ENCODE assay signal across 9 cellular contexts in the genomic region with DNA sequence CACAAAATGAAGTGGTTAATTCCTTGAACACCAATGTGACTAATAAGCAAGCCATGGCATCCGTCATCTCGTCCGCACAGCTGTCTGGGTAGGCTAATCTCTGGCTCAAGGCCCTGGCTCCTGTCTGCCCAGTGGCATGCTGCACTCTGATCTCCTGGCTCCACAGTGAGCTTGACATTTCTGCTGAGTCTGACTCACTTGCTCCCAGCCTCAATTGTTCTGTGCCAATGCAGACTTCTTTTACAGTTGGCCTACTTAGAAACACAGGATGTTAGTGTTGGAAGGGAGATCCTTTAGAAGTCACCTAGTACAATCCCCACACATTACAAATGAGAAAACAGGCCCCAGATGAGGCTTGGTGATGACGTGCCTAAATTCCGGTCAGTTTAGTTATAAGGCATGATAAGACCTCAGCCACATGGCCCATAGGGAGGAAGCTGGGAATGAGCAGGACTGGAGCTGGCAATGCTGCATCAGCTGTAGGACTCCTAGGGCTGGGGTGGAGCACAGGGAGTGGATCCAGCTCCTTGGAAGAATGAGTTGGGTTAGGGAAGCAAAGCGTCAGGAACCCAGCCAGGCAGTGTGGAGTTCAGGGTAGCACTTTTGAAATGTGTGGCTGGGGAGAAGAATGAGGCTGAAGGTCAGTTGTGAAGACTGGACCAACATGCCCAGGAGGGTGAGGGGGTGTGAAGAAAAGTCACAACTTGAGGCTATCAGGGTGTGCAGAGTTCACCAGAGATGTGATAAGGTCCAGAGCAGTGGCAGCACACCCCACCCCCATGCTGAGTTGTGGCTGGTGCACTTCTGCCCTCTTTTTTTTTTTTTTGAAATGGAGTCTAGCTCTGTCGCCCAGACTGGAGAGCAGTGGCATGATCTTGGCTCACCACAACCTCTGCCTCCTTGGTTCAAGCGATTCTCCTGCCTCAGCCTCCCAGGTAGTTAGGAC.
DNase-seq lines count a peak whose midpoint lies in the region; ATAC-seq and TF ChIP-seq lines count a peak whose summit lies in the region.
"Had no signal": no experiment of that assay in that cellular context is flagged by ENCODE, and none has a peak within 500 bp of the region (broad histone marks: within the 10 kb centered on the region; RNA-seq: fewer than 3 reads in every experiment).

No MANE protein-coding gene starts in this region.

- DNase-seq in HFFc6 (peak; percentile 99), astrocyte of the hippocampus (ENCODE audit: low read depth, low spot score) (peak; percentile 99), hepatic stellate cell (ENCODE audit: low spot score) (peak; percentile 85), spleen (no peak), Kasumi-1 (lab: John Stamatoyannopoulos, UW) (no peak), T-helper 9 cell (no peak)
- no peak for DNase-seq in activated T-helper 1 cell treated with anti-CD3 and anti-CD28 coated beads, Interleukin-12 subunit alpha, Interleukin-12 subunit beta, Interleukin-2, Interleukin-4 antibody, amounts not matched to agents 30 ng/mL and 10 ng/mL and 1 ng/mL, durations not matched to agents 14 hours and 24 hours and 36 hours (ENCODE audit: low spot score)

- H3K36me3 Mint-ChIP-seq in HFFc6 (ENCODE audit: low read depth) = peaks cover 5% of the 10 kb centered on the region; the same call in 1 of the 2 replicates
- H3K36me3 Mint-ChIP-seq in activated T-helper 1 cell treated with anti-CD3 and anti-CD28 coated beads, Interleukin-12 subunit alpha, Interleukin-12 subunit beta, Interleukin-2, Interleukin-4 antibody, amounts not matched to agents 30 ng/mL and 10 ng/mL and 1 ng/mL, durations not matched to agents 14 hours and 24 hours and 36 hours (ENCODE audit: low read depth) = peaks cover 6% of the 10 kb centered on the region
- H3K36me3 Mint-ChIP-seq: activated naive CD4-positive, alpha-beta T cell treated with anti-CD3 and anti-CD28 coated beads, Interleukin-2, amount 50 U/mL, for 24 hours had no signal

- H3K4me1 Mint-ChIP-seq in HFFc6 (ENCODE audit: low read depth) = peaks cover 23% of the 10 kb centered on the region
- H3K4me1 Mint-ChIP-seq in activated T-helper 1 cell treated with anti-CD3 and anti-CD28 coated beads, Interleukin-12 subunit alpha, Interleukin-12 subunit beta, Interleukin-2, Interleukin-4 antibody, amounts not matched to agents 30 ng/mL and 10 ng/mL and 1 ng/mL, durations not matched to agents 14 hours and 24 hours and 36 hours (ENCODE audit: low read depth) = peaks cover 33% of the 10 kb centered on the region

- no peaks in the 10 kb centered on the region for H3K36me3 ChIP-seq in spleen

- peaks cover 0 to 54% (median 7%) of the 10 kb centered on the region in 6 donors for H3K4me1 ChIP-seq in spleen

- peak overlapping the region in 5 of 8 donors; percentile 5 to 39 (median 16) for H3K27ac ChIP-seq in spleen

- TF ChIP-seq POLR2A in spleen (IDR thresholded peaks at IDR 0.05) = no peak

- intact Hi-C loops in spleen (cut with DNase I; ENCODE audit: low total_unique reads) = no loop called here
- intact Hi-C loops in activated T-helper 1 cell treated with anti-CD3 and anti-CD28 coated beads, Interleukin-12 subunit alpha, Interleukin-12 subunit beta, Interleukin-2, Interleukin-4 antibody, amounts not matched to agents 30 ng/mL and 10 ng/mL and 1 ng/mL, durations not matched to agents 14 hours and 24 hours and 36 hours (cut with micrococcal nuclease) = loop anchor here (5.0 kb wide), 1 partner anchor 57 kb away; no protein-coding TSS in a partner anchor

- H3K4me3 Mint-ChIP-seq in HFFc6 = no peak overlapping the region
- no peak overlapping the region for H3K4me3 Mint-ChIP-seq in activated T-helper 1 cell treated with anti-CD3 and anti-CD28 coated beads, Interleukin-12 subunit alpha, Interleukin-12 subunit beta, Interleukin-2, Interleukin-4 antibody, amounts not matched to agents 30 ng/mL and 10 ng/mL and 1 ng/mL, durations not matched to agents 14 hours and 24 hours and 36 hours
- H3K4me3 Mint-ChIP-seq: activated naive CD4-positive, alpha-beta T cell treated with anti-CD3 and anti-CD28 coated beads, Interleukin-2, amount 50 U/mL, for 24 hours had no signal

- no peaks in the 10 kb centered on the region for H3K27me3 ChIP-seq in spleen (replicated peaks in 1 of 7)

- H3K4me3 ChIP-seq in spleen = no peak overlapping the region

- TF ChIP-seq CTCF in HFFc6 (IDR thresholded peaks at IDR 0.05) (no peak), spleen (IDR thresholded peaks at IDR 0.05 in 8 of 11, conservative IDR thresholded peaks at IDR 0.05 in 3 of 11) (no peak)

- no peak overlapping the region for H3K27ac Mint-ChIP-seq in HFFc6
- H3K27ac Mint-ChIP-seq in activated T-helper 1 cell treated with anti-CD3 and anti-CD28 coated beads, Interleukin-12 subunit alpha, Interleukin-12 subunit beta, Interleukin-2, Interleukin-4 antibody, amounts not matched to agents 30 ng/mL and 10 ng/mL and 1 ng/mL, durations not matched to agents 14 hours and 24 hours and 36 hours = no peak overlapping the region
- H3K27ac Mint-ChIP-seq: activated naive CD4-positive, alpha-beta T cell treated with anti-CD3 and anti-CD28 coated beads, Interleukin-2, amount 50 U/mL, for 24 hours had no signal

- H3K9me3 Mint-ChIP-seq in HFFc6 = no peaks in the 10 kb centered on the region
- peaks cover 4% of the 10 kb centered on the region for H3K9me3 Mint-ChIP-seq in activated T-helper 1 cell treated with anti-CD3 and anti-CD28 coated beads, Interleukin-12 subunit alpha, Interleukin-12 subunit beta, Interleukin-2, Interleukin-4 antibody, amounts not matched to agents 30 ng/mL and 10 ng/mL and 1 ng/mL, durations not matched to agents 14 hours and 24 hours and 36 hours
- H3K9me3 Mint-ChIP-seq: activated naive CD4-positive, alpha-beta T cell treated with anti-CD3 and anti-CD28 coated beads, Interleukin-2, amount 50 U/mL, for 24 hours had no signal

- no peak for ATAC-seq in HG02973 (IDR thresholded peaks at IDR 0.05; ENCODE audit: unreplicated experiment)

- H3K9me3 ChIP-seq in spleen = no peaks in the 10 kb centered on the region

- 70 to 87% (median 84%) methylated on average over 8 of the region's 8 CpGs for WGBS in spleen, 5 donors

- H3K27me3 Mint-ChIP-seq in HFFc6 (ENCODE audit: insufficient read depth) = peaks cover 2% of the 10 kb centered on the region
- no peaks in the 10 kb centered on the region for H3K27me3 Mint-ChIP-seq in activated T-helper 1 cell treated with anti-CD3 and anti-CD28 coated beads, Interleukin-12 subunit alpha, Interleukin-12 subunit beta, Interleukin-2, Interleukin-4 antibody, amounts not matched to agents 30 ng/mL and 10 ng/mL and 1 ng/mL, durations not matched to agents 14 hours and 24 hours and 36 hours (ENCODE audit: insufficient read depth)

Comparison
In these comparisons a context has a peak if more than half of its experiments do, and no peak if none do; other contexts are left out.
1. DNase-seq: peak in HFFc6 (single experiment), astrocyte of the hippocampus (single experiment) and hepatic stellate cell (single experiment); none in spleen (single experiment), Kasumi-1 (0 of 2), activated T-helper 1 cell treated with anti-CD3 and anti-CD28 coated beads, Interleukin-12 subunit alpha, Interleukin-12 subunit beta, Interleukin-2, Interleukin-4 antibody, amounts not matched to agents 30 ng/mL and 10 ng/mL and 1 ng/mL, durations not matched to agents 14 hours and 24 hours and 36 hours (single experiment) and T-helper 9 cell (single experiment).